ENCODE assay signal across 11 cellular contexts in the genomic region with DNA sequence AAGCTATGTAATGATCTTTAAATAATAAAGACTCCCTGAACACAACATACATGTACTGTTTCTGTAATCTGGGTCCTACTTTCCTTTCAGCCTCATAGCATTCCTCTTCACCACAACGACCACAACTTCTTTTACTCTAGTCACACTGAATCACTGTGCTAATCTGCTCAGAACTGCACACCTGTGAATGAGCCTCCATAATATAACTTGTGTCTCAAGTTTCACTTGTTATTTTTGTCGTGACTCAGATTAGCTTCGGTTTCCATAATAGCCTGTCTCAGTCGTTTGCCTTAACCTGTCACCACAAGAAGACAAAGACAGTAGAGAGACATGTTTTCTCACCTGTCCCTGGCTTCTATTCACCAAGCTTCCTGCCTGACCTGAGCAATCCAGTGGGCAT.
A peak's percentile ranks its signal among the peaks of the same experiment; 100 is the strongest.
DNase-seq lines count a peak whose midpoint lies in the region; ATAC-seq and TF ChIP-seq lines count a peak whose summit lies in the region.
"Had no signal": no experiment of that assay in that cellular context is flagged by ENCODE, and none has a peak within 500 bp of the region (broad histone marks: within the 10 kb centered on the region; RNA-seq: fewer than 3 reads in every experiment).

No MANE protein-coding gene starts in this region.

- H3K36me3 ChIP-seq in mucosa of descending colon (ENCODE audit: low read depth): no peaks in the 10 kb centered on the region
- H3K36me3 ChIP-seq: neutrophil had no signal

- no peaks in the 10 kb centered on the region for H3K4me1 ChIP-seq in mucosa of descending colon (ENCODE audit: low read depth)

- H3K4me3 ChIP-seq in mucosa of descending colon: no peak overlapping the region
- H3K4me3 ChIP-seq: coronary artery had no signal

- H3K4me3 Mint-ChIP-seq in activated CD4-positive, alpha-beta T cell treated with anti-CD3 and anti-CD28 coated beads, Interleukin-2, amount 10 ng/mL, durations not matched to agents 24 days and 14 days: no peak overlapping the region

- no peaks in the 10 kb centered on the region for H3K9me3 ChIP-seq in mucosa of descending colon
- H3K9me3 ChIP-seq: neutrophil had no signal

- H3K9me3 Mint-ChIP-seq in activated CD4-positive, alpha-beta T cell treated with anti-CD3 and anti-CD28 coated beads, Interleukin-2, amount 10 ng/mL, durations not matched to agents 24 days and 14 days: no peaks in the 10 kb centered on the region

- DNase-seq in activated CD4-positive, alpha-beta T cell treated with anti-CD3 and anti-CD28 coated beads for 48 hours: peak; percentile 1
- DNase-seq in activated CD4-positive, alpha-beta T cell treated with anti-CD3 and anti-CD28 coated beads, Interleukin-2, amount 10 ng/mL, durations not matched to agents 24 days and 14 days: no peak
- DNase-seq in mucosa of descending colon: no peak
- DNase-seq in NCI-H1105 treated with DMSO at 0.1 percent for 48 hours (lab: John Stamatoyannopoulos, UW): no peak
- no peak for DNase-seq in T-helper 2 cell
- DNase-seq in NCI-H2196 treated with DMSO at 0.1 percent for 48 hours (lab: John Stamatoyannopoulos, UW; ENCODE audit: unreplicated experiment): no peak
- DNase-seq: KBM-7 had no signal

- no peak for TF ChIP-seq CTCF in mucosa of descending colon (IDR thresholded peaks at IDR 0.05)

- H3K36me3 Mint-ChIP-seq in activated CD4-positive, alpha-beta T cell treated with anti-CD3 and anti-CD28 coated beads, Interleukin-2, amount 10 ng/mL, durations not matched to agents 24 days and 14 days (ENCODE audit: low read depth): no peaks in the 10 kb centered on the region

- H3K4me1 Mint-ChIP-seq in activated CD4-positive, alpha-beta T cell treated with anti-CD3 and anti-CD28 coated beads, Interleukin-2, amount 10 ng/mL, durations not matched to agents 24 days and 14 days: no peaks in the 10 kb centered on the region

- intact Hi-C loops in activated CD4-positive, alpha-beta T cell treated with anti-CD3 and anti-CD28 coated beads, Interleukin-2, amount 10 ng/mL, durations not matched to agents 24 days and 14 days (cut with micrococcal nuclease): no loop called here
- intact Hi-C loops in mucosa of descending colon (cut with DNase I, micrococcal nuclease): no loop called here

- no peak overlapping the region for H3K27ac Mint-ChIP-seq in activated CD4-positive, alpha-beta T cell treated with anti-CD3 and anti-CD28 coated beads, Interleukin-2, amount 10 ng/mL, durations not matched to agents 24 days and 14 days

- ATAC-seq in HG02610 (IDR thresholded peaks at IDR 0.05; ENCODE audit: unreplicated experiment): peak; percentile 99
- peak; percentile 98 for ATAC-seq in HG03521 (IDR thresholded peaks at IDR 0.05; ENCODE audit: unreplicated experiment)
- peak; percentile 17 for ATAC-seq in mucosa of descending colon

- H3K27me3 Mint-ChIP-seq in activated CD4-positive, alpha-beta T cell treated with anti-CD3 and anti-CD28 coated beads, Interleukin-2, amount 10 ng/mL, durations not matched to agents 24 days and 14 days: no peaks in the 10 kb centered on the region

Comparison
In these comparisons a context has a peak if more than half of its experiments do, and no peak if none do; other contexts are left out.
1. ATAC-seq: peak in every context shown above with its lines; median percentile 99 in HG02610; 98 in HG03521; 17 in mucosa of descending colon.